In genomic region chr5:37198066-37198465, GRCh38 we compare ENCODE assay signal across 10 cellular contexts. TPM values are rescaled to one million over a fixed set of nuclear protein-coding genes. Genes with fewer than 3 reads are reported as not detected.
DNase-seq lines count a peak whose midpoint lies in the region; ATAC-seq and TF ChIP-seq lines count a peak whose summit lies in the region.
"Had no signal": no experiment of that assay in that cellular context is flagged by ENCODE, and none has a peak within 500 bp of the region (broad histone marks: within the 10 kb centered on the region; RNA-seq: fewer than 3 reads in every experiment).

No MANE protein-coding gene starts in this region.

- intact Hi-C loops in uterus (cut with DNase I; ENCODE audit: low total_unique reads): no loop called here
- intact Hi-C loops in tibial artery (cut with DNase I; ENCODE audit: low total_unique reads): loop anchor here (10.0 kb wide), 1 partner anchor 153 kb away; no protein-coding TSS in a partner anchor

- H3K4me3 ChIP-seq in GM12865 (ENCODE audit: low read depth, low read length): peak overlapping the region; percentile 25
- H3K4me3 ChIP-seq in Jurkat, Clone E6-1 (ENCODE audit: low read length): peak overlapping the region; percentile 24
- H3K4me3 ChIP-seq in uterus: no peak overlapping the region
- no peak overlapping the region for H3K4me3 ChIP-seq in tibial artery

- H3K36me3 ChIP-seq in uterus: no peaks in the 10 kb centered on the region
- peaks cover 39 to 87% (median 63%) of the 10 kb centered on the region in 3 donors for H3K36me3 ChIP-seq in tibial artery

- H3K27ac ChIP-seq in uterus (no peak overlapping the region), tibial artery (no peak overlapping the region)

- peak; percentile 50 for ATAC-seq in GM21423 (IDR thresholded peaks at IDR 0.05; ENCODE audit: unreplicated experiment)
- peak; percentile 19 for ATAC-seq in left lobe of liver
- ATAC-seq: HCT116 had no signal

- H3K9me3 ChIP-seq in uterus (no peaks in the 10 kb centered on the region), tibial artery (no peaks in the 10 kb centered on the region)

- DNase-seq in GM12865 (ENCODE audit: low read depth) (peak; percentile 17), left lobe of liver (ENCODE audit: low spot score) (no peak), GDM1 (lab: John Stamatoyannopoulos, UW) (no peak), uterus (no peak), tibial artery (no peak)
- peak; percentile 73 for DNase-seq in Jurkat, Clone E6-1 (ENCODE audit: low read depth, low spot score)
- DNase-seq in stimulated activated CD4-positive, alpha-beta T cell treated with anti-CD3 and anti-CD28 coated beads, Interleukin-2, amount 100 ng/mL, for 24 hours: no peak
- DNase-seq: NCI-H187 treated with DMSO at 0.1 percent for 48 hours had no signal

- H3K4me1 ChIP-seq in uterus: no peaks in the 10 kb centered on the region
- no peaks in the 10 kb centered on the region for H3K4me1 ChIP-seq in tibial artery

- H3K27me3 ChIP-seq in uterus (no peaks in the 10 kb centered on the region), tibial artery (no peaks in the 10 kb centered on the region)

- TF ChIP-seq POLR2A in uterus (IDR thresholded peaks at IDR 0.05): no peak

- TF ChIP-seq CTCF in GM12865 (IDR thresholded peaks at IDR 0.05; ENCODE audit: insufficient read depth, low read depth, low read length, missing control alignments) (no peak), uterus (IDR thresholded peaks at IDR 0.05) (no peak), tibial artery (IDR thresholded peaks at IDR 0.05) (no peak)

RNA-seq across cellular contexts. Expression of gene CPLANE1, which starts 51.1 kb away (rescaled TPM):
- polyA plus RNA-seq in Jurkat, Clone E6-1 (2012; ENCODE audit: insufficient read depth, insufficient read length): 10.8 TPM
- total RNA-seq in left lobe of liver (3.7 TPM), uterus (10 to 100 TPM; 22.4 to 68.2 (median 35.9) TPM)

Comparison
In these comparisons a context has a peak if more than half of its experiments do, and no peak if none do; other contexts are left out.
1. DNase-seq: peak in GM12865 (single experiment) and Jurkat, Clone E6-1 (single experiment); none in left lobe of liver (single experiment), stimulated activated CD4-positive, alpha-beta T cell treated with anti-CD3 and anti-CD28 coated beads, Interleukin-2, amount 100 ng/mL, for 24 hours (0 of 2), GDM1 (single experiment), uterus (0 of 2) and tibial artery (0 of 2).
2. H3K4me3 ChIP-seq: peak in GM12865 (single experiment) and Jurkat, Clone E6-1 (single experiment); none in uterus (0 of 2) and tibial artery (0 of 2).